In genomic region chr19:37370386-37370879, GRCh38 we compare ENCODE assay signal across 7 cellular contexts. TPM values are rescaled to one million over a fixed set of nuclear protein-coding genes. Genes with fewer than 3 reads are reported as not detected.
A peak's percentile ranks its signal among the peaks of the same experiment; 100 is the strongest.
DNase-seq lines count a peak whose midpoint lies in the region; ATAC-seq, FAIRE-seq and TF ChIP-seq lines count a peak whose summit lies in the region.
"Not testable (repeated sequence)": the region's sequence is repeated elsewhere in the genome, so short reads cannot be mapped to it uniquely, and the experiment has no call there.

No MANE protein-coding gene starts in this region.

- not testable (repeated sequence) for H4K20me1 ChIP-seq in Loucy (ENCODE audit: insufficient read depth, low read length, poor library complexity, severe bottlenecking); keratinocyte (ENCODE audit: control insufficient read depth, extremely low read depth, insufficient read depth, low read length)

- CTCF ChIA-PET in activated CD4-positive, alpha-beta T cell treated with anti-CD3 and anti-CD28 coated beads for 36 hours (lab: Charles Lee): interaction anchor here (1.0 kb wide), 1 partner anchor 224 kb away, joined by 4 read pairs; the partner anchor contains the start of genes ZNF540 and ZNF571

- not testable (repeated sequence) for H3K36me3 ChIP-seq in Loucy (ENCODE audit: insufficient read depth, low read length); keratinocyte (ENCODE audit: control insufficient read depth in 2 of 2, extremely low read depth in 1 of 2, insufficient read depth in 2 of 2, low read length in 2 of 2)

- H3K4me2 ChIP-seq in Loucy (ENCODE audit: low read depth, low read length, poor library complexity, severe bottlenecking): peak overlapping the region; percentile 69
- H3K4me2 ChIP-seq in keratinocyte (ENCODE audit: control insufficient read depth, extremely low read depth, insufficient read depth, low read depth, low read length): peak overlapping the region; percentile 68

- not testable (repeated sequence) for H3K9me1 ChIP-seq in keratinocyte (ENCODE audit: control insufficient read depth, extremely low read depth, insufficient read depth, low read length)

- peak overlapping the region; percentile 85 for H3K4me3 Mint-ChIP-seq in activated CD4-positive, alpha-beta T cell treated with anti-CD3 and anti-CD28 coated beads for 36 hours
- H3K4me3 Mint-ChIP-seq in progenitor cell of endocrine pancreas (ENCODE audit: low read depth): peak overlapping the region; percentile 92

- DNase-seq in activated CD4-positive, alpha-beta T cell treated with anti-CD3 and anti-CD28 coated beads for 36 hours; coronary artery (ENCODE audit: low spot score); keratinocyte (ENCODE audit: low read depth, low spot score); progenitor cell of endocrine pancreas (ENCODE audit: low spot score, unreplicated experiment): not testable (repeated sequence)

- peak overlapping the region; percentile 98 for H2AFZ ChIP-seq in Loucy (ENCODE audit: low read length)
- H2AFZ ChIP-seq in keratinocyte (ENCODE audit: control insufficient read depth, low read length): peak overlapping the region; percentile 99

- not testable (repeated sequence) for H3F3A ChIP-seq in Loucy (ENCODE audit: low read depth)

- H3K9me2 ChIP-seq in Loucy (replicated peaks; ENCODE audit: low read depth, low read length): not testable (repeated sequence)

- POLR2A ChIA-PET in activated CD4-positive, alpha-beta T cell treated with anti-CD3 and anti-CD28 coated beads for 36 hours (lab: Charles Lee): interaction anchor here (0.6 to 1.6 kb wide), 11 partner anchors 36 to 1156 kb away, joined by 3 to 15 read pairs (median 4); partner anchors contain the start of genes ZNF146, ZNF565, ZNF569 and ZNF570

- ATAC-seq in GM18907 (IDR thresholded peaks at IDR 0.05; ENCODE audit: unreplicated experiment) (peak; percentile 34), HG02759 (IDR thresholded peaks at IDR 0.05; ENCODE audit: unreplicated experiment) (peak; percentile 13)
- peak; percentile 43 for ATAC-seq in activated CD4-positive, alpha-beta T cell treated with anti-CD3 and anti-CD28 coated beads for 36 hours

- peak overlapping the region; percentile 95 for H3K27ac Mint-ChIP-seq in activated CD4-positive, alpha-beta T cell treated with anti-CD3 and anti-CD28 coated beads for 36 hours
- H3K27ac Mint-ChIP-seq in progenitor cell of endocrine pancreas: peak overlapping the region; percentile 98

- H3K4me1 ChIP-seq in Loucy (ENCODE audit: insufficient read depth, low read length, poor library complexity, severe bottlenecking); keratinocyte (ENCODE audit: control insufficient read depth, extremely low read depth, insufficient read depth, low read length): not testable (repeated sequence)

- peaks cover 13% of the 10 kb centered on the region for H3K9me3 Mint-ChIP-seq in activated CD4-positive, alpha-beta T cell treated with anti-CD3 and anti-CD28 coated beads for 36 hours (ENCODE audit: low read depth)
- not testable (repeated sequence) for H3K9me3 Mint-ChIP-seq in progenitor cell of endocrine pancreas (ENCODE audit: low read depth)

- not testable (repeated sequence) for H3K27me3 ChIP-seq in Loucy (ENCODE audit: insufficient read depth, low read length, poor library complexity, severe bottlenecking); keratinocyte (ENCODE audit: control insufficient read depth, extremely low read depth, insufficient read depth, low read length)

- H3K9ac ChIP-seq in Loucy (ENCODE audit: low read depth, low read length, poor library complexity, severe bottlenecking): peak overlapping the region; percentile 62
- peak overlapping the region; percentile 39 for H3K9ac ChIP-seq in keratinocyte (ENCODE audit: control insufficient read depth, extremely low read depth, insufficient read depth, low read length)

- peaks cover 10% of the 10 kb centered on the region for H3K4me1 Mint-ChIP-seq in activated CD4-positive, alpha-beta T cell treated with anti-CD3 and anti-CD28 coated beads for 36 hours
- peaks cover 11% of the 10 kb centered on the region for H3K4me1 Mint-ChIP-seq in progenitor cell of endocrine pancreas (ENCODE audit: low read depth)

- H3K27me3 Mint-ChIP-seq in activated CD4-positive, alpha-beta T cell treated with anti-CD3 and anti-CD28 coated beads for 36 hours; progenitor cell of endocrine pancreas: not testable (repeated sequence)

- TF ChIP-seq CTCF in Loucy (conservative IDR thresholded peaks at IDR 0.05; ENCODE audit: low read length); coronary artery (IDR thresholded peaks at IDR 0.05); keratinocyte (optimal IDR thresholded peaks at IDR 0.05 in 1 of 3, IDR thresholded peaks at IDR 0.05 in 1 of 3, conservative IDR thresholded peaks at IDR 0.05 in 1 of 3; ENCODE audit: extremely low read depth in 1 of 3, insufficient read depth in 2 of 3, low read length in 3 of 3); progenitor cell of endocrine pancreas (IDR thresholded peaks at IDR 0.05; ENCODE audit: unreplicated experiment): not testable (repeated sequence)

- H3K27ac ChIP-seq in coronary artery (peak overlapping the region; percentile 85 to 95), keratinocyte (ENCODE audit: control insufficient read depth, insufficient read depth, low read length) (peak overlapping the region; percentile 15)

- not testable (repeated sequence) for H3K9me3 ChIP-seq in Loucy (ENCODE audit: insufficient read depth, low read depth, low read length); keratinocyte (ENCODE audit: control insufficient read depth, low read depth, low read length)

- intact Hi-C loops in activated CD4-positive, alpha-beta T cell treated with anti-CD3 and anti-CD28 coated beads for 36 hours (cut with DNase I, micrococcal nuclease): loop anchor here (1.0 to 2.0 kb wide), 12 partner anchors 36 to 1156 kb away; partner anchors contain the start of genes SIPA1L3 (in 1 of the 2), WDR87 (in 1 of the 2), ZNF260 (in 1 of the 2) and ZNF382 (in 1 of the 2)

- dilution Hi-C loops in keratinocyte (cut with MboI; ENCODE audit: extremely low pct_ligation_motif_present, low sequenced_read_pairs): not testable (repeated sequence)

- not testable (repeated sequence) for H3K79me2 ChIP-seq in Loucy (ENCODE audit: insufficient read depth, low read length); keratinocyte (ENCODE audit: control insufficient read depth, insufficient read depth, low read length)

- H3K4me3 ChIP-seq in Loucy (ENCODE audit: low read length, poor library complexity, severe bottlenecking) (peak overlapping the region; percentile 91), coronary artery (peak overlapping the region; percentile 85), keratinocyte (ENCODE audit: control insufficient read depth in 2 of 3, extremely low read depth in 1 of 3, insufficient read depth in 2 of 3, low read depth in 1 of 3, low read length in 3 of 3) (peak overlapping the region; percentile 48 to 75 (median 62))

- FAIRE-seq in keratinocyte (lab: Jason Lieb, UNC): not testable (repeated sequence)

- peaks cover 17% of the 10 kb centered on the region for H3K36me3 Mint-ChIP-seq in activated CD4-positive, alpha-beta T cell treated with anti-CD3 and anti-CD28 coated beads for 36 hours (ENCODE audit: low read depth)
- H3K36me3 Mint-ChIP-seq in progenitor cell of endocrine pancreas (ENCODE audit: insufficient read depth): not testable (repeated sequence)

RNA-seq across cellular contexts. Expression of gene ZNF527, which starts 0.5 kb away (rescaled TPM):
- total RNA-seq in activated CD4-positive, alpha-beta T cell treated with anti-CD3 and anti-CD28 coated beads for 36 hours: 1 to 10 TPM; 5.0 to 5.4 TPM
- polyA plus RNA-seq in keratinocyte: 2.1 to 2.9 TPM (median 2.2 TPM) in 3 replicates
- 0.77 TPM for polyA plus RNA-seq in keratinocyte (2011; ENCODE audit: low read depth)
- polyA plus RNA-seq in keratinocyte (2011; cell fraction: cytosol; rRNA removed): 1.3 and 2.1 TPM in 2 replicates
- 2.9 and 4.7 TPM in 2 replicates for polyA plus RNA-seq in keratinocyte (2011; cell fraction: nucleus; rRNA removed)
- polyA plus RNA-seq in keratinocyte (2012; ENCODE audit: low replicate concordance): 1.6 and 2.0 TPM in 2 replicates
- polyA minus RNA-seq in keratinocyte: 1.9 to 3.5 TPM (median 2.4 TPM) in 3 replicates
- polyA minus RNA-seq in keratinocyte (2011; cell fraction: cytosol; rRNA and poly(A)+ RNA removed): 1.3 TPM
- polyA minus RNA-seq in keratinocyte (2011; cell fraction: nucleus; rRNA and poly(A)+ RNA removed): 2.3 and 4.4 TPM in 2 replicates
- total RNA-seq in progenitor cell of endocrine pancreas: 7.9 and 9.3 TPM in 2 replicates
